In the genomic region with DNA sequence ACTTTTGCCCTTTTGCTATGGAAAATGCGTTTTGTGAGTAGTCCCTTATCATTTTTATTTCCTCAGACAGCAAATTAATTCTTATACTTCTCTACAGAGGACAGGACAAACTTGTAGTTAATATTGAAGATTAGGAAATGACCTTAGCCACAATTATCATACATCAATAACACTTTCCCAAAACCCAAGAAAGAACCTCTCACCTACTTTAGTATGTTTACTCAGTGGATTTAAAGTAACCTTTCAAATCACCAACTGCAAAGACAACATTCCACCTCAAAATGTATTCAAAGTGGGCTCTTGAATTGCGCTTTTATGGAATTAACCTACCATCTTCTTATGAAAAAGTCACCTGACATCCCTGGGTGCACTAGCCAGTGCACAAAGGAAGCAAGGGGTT, we compare ENCODE assay signal across 27 cellular contexts.
"Had no signal": no experiment of that assay in that cellular context is flagged by ENCODE, and none has a peak within 500 bp of the region (broad histone marks: within the 10 kb centered on the region; RNA-seq: fewer than 3 reads in every experiment).

No MANE protein-coding gene starts in this region.

- H3K27ac ChIP-seq: colonic mucosa, coronary artery, epithelial cell of prostate, esophagus muscularis mucosa, esophagus squamous epithelium, foreskin keratinocyte, gastrocnemius medialis, gastroesophageal sphincter, heart left ventricle, heart right ventricle had no signal

- H3K27me3 ChIP-seq: colonic mucosa, dorsolateral prefrontal cortex, esophagus muscularis mucosa, esophagus squamous epithelium, foreskin keratinocyte, gastrocnemius medialis, gastroesophageal sphincter, heart left ventricle, heart right ventricle had no signal

- H3K4me1 ChIP-seq: colonic mucosa, esophagus squamous epithelium, foreskin keratinocyte, gastrocnemius medialis, heart left ventricle had no signal

- H3K36me3 ChIP-seq: colonic mucosa, esophagus muscularis mucosa, esophagus squamous epithelium, gastrocnemius medialis, gastroesophageal sphincter, heart left ventricle, heart right ventricle had no signal

- ATAC-seq: effector memory CD8-positive, alpha-beta T cell; esophagus mucosa; foreskin keratinocyte; gastrocnemius medialis; gastroesophageal sphincter; heart left ventricle; heart right ventricle had no signal

- H3K4me3 ChIP-seq: colonic mucosa, coronary artery, dorsolateral prefrontal cortex, esophagus muscularis mucosa, esophagus squamous epithelium, gastrocnemius medialis, gastroesophageal sphincter, heart left ventricle, heart right ventricle had no signal

- DNase-seq: colonic mucosa; cortex of kidney; dorsolateral prefrontal cortex; effector CD4-positive, alpha-beta T cell; effector CD8-positive, alpha-beta T cell; effector memory CD4-positive, alpha-beta T cell; effector memory CD8-positive, alpha-beta T cell; endodermal cell; erythroblast; esophagus squamous epithelium; foreskin fibroblast; foreskin keratinocyte; foreskin melanocyte; gastrocnemius medialis; glutamatergic neuron; head of caudate nucleus; heart left ventricle; heart right ventricle had no signal

- FAIRE-seq: colon, endometrium, endothelial cell of umbilical vein, frontal cortex had no signal

- H3K9me3 ChIP-seq: colonic mucosa, esophagus muscularis mucosa, esophagus squamous epithelium, gastrocnemius medialis, gastroesophageal sphincter, heart left ventricle, heart right ventricle had no signal
